Comparison of ENCODE assay signal across 8 cellular contexts in the genomic region with DNA sequence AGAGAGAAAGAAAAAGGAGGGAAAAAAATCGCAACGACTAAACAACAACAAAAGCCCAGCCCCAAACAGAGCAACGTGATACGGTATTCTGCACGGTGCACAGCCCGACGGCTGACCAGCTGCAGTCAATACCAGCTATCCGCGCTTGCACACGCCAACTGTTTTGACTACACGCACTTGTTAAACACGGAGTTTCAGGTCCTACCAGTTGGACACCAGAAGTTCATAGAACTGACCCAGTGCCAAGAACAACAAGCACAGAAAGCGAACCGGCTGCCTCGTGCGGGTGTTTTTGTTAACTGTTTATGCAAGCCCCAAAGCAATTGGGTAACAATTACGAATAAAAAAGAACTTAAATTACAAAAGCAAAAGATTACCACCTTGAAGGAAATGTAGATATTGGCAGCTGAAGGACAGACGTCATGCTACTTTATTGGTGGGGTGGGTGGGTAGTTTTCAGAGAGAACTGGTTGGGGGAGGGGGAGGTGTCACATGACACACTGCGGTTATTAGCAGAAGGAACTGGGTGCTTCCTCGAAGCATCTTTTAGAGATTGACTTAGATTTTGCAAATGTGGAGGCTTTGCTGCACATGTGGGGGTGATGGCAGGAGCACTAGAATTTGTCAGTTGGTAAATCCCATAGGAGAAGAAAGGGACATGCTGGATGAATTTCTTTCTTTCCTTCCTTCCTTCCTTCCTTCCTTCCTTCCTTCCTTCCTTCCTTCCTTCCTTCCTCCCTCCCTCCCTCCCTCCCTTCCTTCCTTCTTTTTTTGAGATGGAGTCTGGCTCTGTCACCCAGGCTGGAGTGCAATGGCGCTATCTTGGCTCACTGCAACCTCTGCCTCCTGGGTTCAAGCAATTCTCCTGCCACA.
A peak's percentile ranks its signal among the peaks of the same experiment; 100 is the strongest.
DNase-seq lines count a peak whose midpoint lies in the region; ATAC-seq, FAIRE-seq and TF ChIP-seq lines count a peak whose summit lies in the region.

No MANE protein-coding gene starts in this region.

- H3K27ac ChIP-seq in H1 (ENCODE audit: low read depth, low read length): peak overlapping the region; percentile 42; the same call in 1 of the 2 replicates
- H3K27ac ChIP-seq in subcutaneous abdominal adipose tissue (ENCODE audit: low read depth, low read length): peak overlapping the region; percentile 72

- peak overlapping the region; percentile 77 for H2BK120ac ChIP-seq in H1 (replicated peaks; ENCODE audit: low read depth, low read length)

- no peak overlapping the region for H3K23ac ChIP-seq in H1 (ENCODE audit: insufficient read length)

- H3K4me2 ChIP-seq in H1 (ENCODE audit: insufficient read depth in 1 of 2, low read depth in 2 of 2, low read length in 2 of 2): peak overlapping the region; percentile 61 to 78

- POLR2A ChIA-PET in BJ (lab: Charles Lee): no interaction called here
- POLR2A ChIA-PET in activated CD4-positive, alpha-beta memory T cell treated with anti-CD3 and anti-CD28 coated beads for 36 hours (lab: Charles Lee): interaction anchor here (0.7 to 1.5 kb wide), 4 partner anchors 15 to 115 kb away, joined by 3 to 5 read pairs (median 4); no protein-coding TSS in a partner anchor
- POLR2A ChIA-PET in H1 (lab: Charles Lee; ENCODE audit: partially characterized antibody): interaction anchor here (0.6 to 1.4 kb wide), 4 partner anchors 27 to 69 kb away, joined by 3 to 5 read pairs (median 3); no protein-coding TSS in a partner anchor

- H4K91ac ChIP-seq in H1 (replicated peaks; ENCODE audit: insufficient read length, low read length): peak overlapping the region; percentile 88

- H4K5ac ChIP-seq in H1 (ENCODE audit: insufficient read length, low read depth, low read length): no peak overlapping the region

- H3K18ac ChIP-seq in H1 (ENCODE audit: extremely low read depth, low read length): peak overlapping the region; percentile 80; the same call in 1 of the 2 replicates

- H3K27me3 Mint-ChIP-seq in activated CD4-positive, alpha-beta memory T cell treated with anti-CD3 and anti-CD28 coated beads for 36 hours: no peaks in the 10 kb centered on the region

- peaks cover 4% of the 10 kb centered on the region for H3K36me3 Mint-ChIP-seq in activated CD4-positive, alpha-beta memory T cell treated with anti-CD3 and anti-CD28 coated beads for 36 hours

- H3K4me3 ChIP-seq in BJ (ENCODE audit: low read depth, low read length) (peak overlapping the region; percentile 38), H1 (ENCODE audit: extremely low read depth in 1 of 4, insufficient read depth in 2 of 4, low read depth in 3 of 4, low read length in 4 of 4) (peak overlapping the region; percentile 11 to 48 (median 30); a peak in 5 of 8 replicates), subcutaneous abdominal adipose tissue (ENCODE audit: low read depth in 1 of 5, low read length in 5 of 5) (peak overlapping the region; percentile 70 to 86 (median 72))

- WGBS in H1 (ENCODE audit: extremely low coverage in 1 of 2, insufficient coverage in 1 of 2, insufficient read length in 1 of 2, insufficient replicate concordance in 2 of 2, low coverage in 1 of 2, low lambda C conversion rate in 2 of 2, missing lambda C conversion rate in 1 of 2), 2 experiments: 13% methylated on average over 20 of the region's 21 CpGs; no CpG with 5 or more reads in 1 of the 2 experiments

- peak overlapping the region; percentile 70; the same call in 1 of the 2 replicates for H2AK5ac ChIP-seq in H1 (ENCODE audit: low read depth, low read length)

- H3K14ac ChIP-seq in H1 (ENCODE audit: insufficient read length): no peak overlapping the region

- CTCF ChIA-PET in BJ (lab: Yijun Ruan, JAX): no interaction called here
- CTCF ChIA-PET in activated CD4-positive, alpha-beta memory T cell treated with anti-CD3 and anti-CD28 coated beads for 36 hours (lab: Charles Lee): interaction anchor here (0.7 kb wide), 1 partner anchor 69 kb away, joined by 3 read pairs; no protein-coding TSS in a partner anchor
- CTCF ChIA-PET in H1 (lab: Charles Lee; ENCODE audit: partially characterized antibody): interaction anchor here (1.1 to 9.4 kb wide), 6 partner anchors 8 to 76 kb away, joined by 3 to 69 read pairs (median 4); no protein-coding TSS in a partner anchor

- H3K36me3 ChIP-seq in BJ (ENCODE audit: control insufficient read depth, insufficient read depth, low read length): no peaks in the 10 kb centered on the region
- no peaks in the 10 kb centered on the region for H3K36me3 ChIP-seq in H1 (ENCODE audit: control insufficient read depth in 2 of 4, insufficient read depth in 4 of 4, low read length in 3 of 4)
- H3K36me3 ChIP-seq in subcutaneous abdominal adipose tissue (ENCODE audit: control insufficient read depth in 5 of 5, insufficient read depth in 5 of 5, low read length in 5 of 5): peaks cover 0 to 6% (median 2%) of the 10 kb centered on the region in 5 donors

- no peak for TF ChIP-seq POLR2A in H1 (IDR thresholded peaks at IDR 0.05; ENCODE audit: control extremely low read depth in 1 of 2, low read depth in 2 of 2, low read length in 2 of 2)

- H3K4me1 ChIP-seq in H1 (replicated peaks in 1 of 4; ENCODE audit: control insufficient read depth in 3 of 4, insufficient read depth in 4 of 4, low read length in 3 of 4): peaks cover 31 to 48% (median 40%) of the 10 kb centered on the region in 4 experiments
- peaks cover 2 to 19% (median 16%) of the 10 kb centered on the region in 5 donors for H3K4me1 ChIP-seq in subcutaneous abdominal adipose tissue (ENCODE audit: control insufficient read depth in 5 of 5, insufficient read depth in 5 of 5, low read length in 5 of 5)

- no peak overlapping the region for H3K56ac ChIP-seq in H1 (replicated peaks; ENCODE audit: insufficient read length, low read depth, low read length)

- peak overlapping the region; percentile 97 for H2BK12ac ChIP-seq in H1 (ENCODE audit: low read depth, low read length)

- peaks cover 8% of the 10 kb centered on the region for H3K9me3 Mint-ChIP-seq in activated CD4-positive, alpha-beta memory T cell treated with anti-CD3 and anti-CD28 coated beads for 36 hours

- peak overlapping the region; percentile 78 for H3K4me3 Mint-ChIP-seq in activated CD4-positive, alpha-beta memory T cell treated with anti-CD3 and anti-CD28 coated beads for 36 hours

- no peak for TF ChIP-seq CTCF in BJ (IDR thresholded peaks at IDR 0.05; ENCODE audit: insufficient read depth, low read depth, low read length)
- no peak for TF ChIP-seq CTCF in H1 (IDR thresholded peaks at IDR 0.05; ENCODE audit: control extremely low read depth in 1 of 3, insufficient read depth in 1 of 3, low read depth in 1 of 3, low read length in 3 of 3)

- ATAC-seq in GM19463 (IDR thresholded peaks at IDR 0.05; ENCODE audit: unreplicated experiment) (peak; percentile 57), HG02938 (IDR thresholded peaks at IDR 0.05; ENCODE audit: unreplicated experiment) (no peak)

- H3K23me2 ChIP-seq in H1 (ENCODE audit: low read depth, low read length): peaks cover 3% of the 10 kb centered on the region

- DNase-seq in BJ (ENCODE audit: low read depth): peak; percentile 37
- DNase-seq in NCI-H2029 treated with DMSO at 0.1 percent for 48 hours (lab: John Stamatoyannopoulos, UW): peak; percentile 62
- peak; percentile 78 for DNase-seq in activated CD4-positive, alpha-beta memory T cell treated with anti-CD3 and anti-CD28 coated beads for 36 hours
- no peak for DNase-seq in H1 (ENCODE audit: low read depth in 1 of 2, low spot score in 2 of 2)
- peak; percentile 81 for DNase-seq in mucosa of gallbladder (ENCODE audit: low spot score)

- H2BK20ac ChIP-seq in H1 (ENCODE audit: low read length): peak overlapping the region; percentile 74; the same call in 1 of the 2 replicates

- TF ChIP-seq RAD21 in H1 (IDR thresholded peaks at IDR 0.05 in 1 of 2, conservative IDR thresholded peaks at IDR 0.05 in 1 of 2; ENCODE audit: low read depth in 2 of 2, low read length in 2 of 2): no peak

- peak overlapping the region; percentile 76 for H3K27ac Mint-ChIP-seq in activated CD4-positive, alpha-beta memory T cell treated with anti-CD3 and anti-CD28 coated beads for 36 hours

- H3K4me1 Mint-ChIP-seq in activated CD4-positive, alpha-beta memory T cell treated with anti-CD3 and anti-CD28 coated beads for 36 hours (ENCODE audit: low read depth): peaks cover 47% of the 10 kb centered on the region

- H2AFZ ChIP-seq in H1 (ENCODE audit: low read length): no peak overlapping the region

- H3K4ac ChIP-seq in H1 (replicated peaks; ENCODE audit: insufficient read length, low read depth, low read length): peak overlapping the region; percentile 93

- intact Hi-C loops in activated CD4-positive, alpha-beta memory T cell treated with anti-CD3 and anti-CD28 coated beads for 36 hours (cut with micrococcal nuclease): loop anchor here (1.0 to 5.0 kb wide), 5 partner anchors 14 to 331 kb away; no protein-coding TSS in a partner anchor

- H3K27me3 ChIP-seq in BJ (ENCODE audit: control insufficient read depth, insufficient read depth, low read length): no peaks in the 10 kb centered on the region
- H3K27me3 ChIP-seq in H1 (replicated peaks in 1 of 4; ENCODE audit: control insufficient read depth in 3 of 4, extremely low read depth in 1 of 4, insufficient read depth in 3 of 4, low read length in 3 of 4): no peaks in the 10 kb centered on the region
- no peaks in the 10 kb centered on the region for H3K27me3 ChIP-seq in subcutaneous abdominal adipose tissue (ENCODE audit: control insufficient read depth in 5 of 5, insufficient read depth in 4 of 5, low read length in 5 of 5)

- TF ChIP-seq EP300 in H1 (IDR thresholded peaks at IDR 0.05; ENCODE audit: borderline replicate concordance in 1 of 2, low read depth in 2 of 2, low read length in 2 of 2): no peak

- H4K20me1 ChIP-seq in H1 (replicated peaks in 1 of 2; ENCODE audit: control insufficient read depth in 1 of 2, insufficient read depth in 2 of 2, low read length in 2 of 2): no peaks in the 10 kb centered on the region

- 0 out of 2 replicates have a peak, but pooled peaks cover 2% of the 10 kb centered on the region for H3K79me1 ChIP-seq in H1 (ENCODE audit: low read depth, low read length)

- H3K9ac ChIP-seq in H1 (replicated peaks in 1 of 4; ENCODE audit: extremely low read depth in 1 of 4, low read depth in 3 of 4, low read length in 3 of 4) (peak overlapping the region in 1 of 4 experiments; percentile 73; a peak in 3 of 7 replicates), subcutaneous abdominal adipose tissue (ENCODE audit: low read length in 5 of 5) (peak overlapping the region in 4 of 5 donors; percentile 29 to 79 (median 62))

- no peaks in the 10 kb centered on the region for H3K9me3 ChIP-seq in H1 (ENCODE audit: insufficient read depth in 2 of 2, low read depth in 1 of 2, low read length in 1 of 2)
- no peaks in the 10 kb centered on the region for H3K9me3 ChIP-seq in subcutaneous abdominal adipose tissue (ENCODE audit: control insufficient read depth in 5 of 5, low read length in 5 of 5)

- FAIRE-seq in H1 (lab: Jason Lieb, UNC): no peak

- H2BK15ac ChIP-seq in H1 (ENCODE audit: low read length): peak overlapping the region; percentile 99

- peaks cover 0 to 10% of the 10 kb centered on the region in 2 experiments; a peak in 1 of 4 replicates for H3K79me2 ChIP-seq in H1 (ENCODE audit: control insufficient read depth in 1 of 2, insufficient read depth in 2 of 2, low read length in 2 of 2)

- H4K8ac ChIP-seq in H1 (ENCODE audit: extremely low read depth, insufficient read depth, low read length): peak overlapping the region; percentile 66; the same call in 1 of the 2 replicates

- H2BK5ac ChIP-seq in H1 (ENCODE audit: low read depth, low read length): peak overlapping the region; percentile 97

Comparison
In these comparisons a context has a peak if more than half of its experiments do, and no peak if none do; other contexts are left out.
1. DNase-seq: peak in BJ (single experiment), NCI-H2029 treated with DMSO at 0.1 percent for 48 hours (single experiment), activated CD4-positive, alpha-beta memory T cell treated with anti-CD3 and anti-CD28 coated beads for 36 hours (single experiment) and mucosa of gallbladder (single experiment); none in H1 (0 of 2).
2. Peak in every context shown above with its lines, with median percentiles within 50 percentile points of each other: H3K4me3 ChIP-seq.